In genomic region chr17:56593073-56593740, GRCh38 we compare ENCODE assay signal across 1 cellular context.
TF ChIP-seq lines count a peak whose summit lies in the region.

TSS of gene NOG (plus strand) at chr17:56593699. CDS start at chr17:56594224, 525 bp downstream.

TF ChIP-seq in HEK293, 187 proteins besides CTCF, POLR2A, EP300 and RAD21 (continued from another document):
- TF ChIP-seq ZNF501 (tag by site-specific recombination; IDR thresholded peaks at IDR 0.05): 0 out of 2 replicates have a peak, but pooled peaks have one; percentile 30
- peak; percentile 71 for TF ChIP-seq ZNF335 (tag by site-specific recombination; conservative IDR thresholded peaks at IDR 0.05)
- TF ChIP-seq ZBTB21 (tag by site-specific recombination; IDR thresholded peaks at IDR 0.05): no peak
- TF ChIP-seq SP3 (tag by site-specific recombination; IDR thresholded peaks at IDR 0.05): 0 out of 2 replicates have a peak, but pooled peaks have one; percentile 13
- TF ChIP-seq, protein P1, sequence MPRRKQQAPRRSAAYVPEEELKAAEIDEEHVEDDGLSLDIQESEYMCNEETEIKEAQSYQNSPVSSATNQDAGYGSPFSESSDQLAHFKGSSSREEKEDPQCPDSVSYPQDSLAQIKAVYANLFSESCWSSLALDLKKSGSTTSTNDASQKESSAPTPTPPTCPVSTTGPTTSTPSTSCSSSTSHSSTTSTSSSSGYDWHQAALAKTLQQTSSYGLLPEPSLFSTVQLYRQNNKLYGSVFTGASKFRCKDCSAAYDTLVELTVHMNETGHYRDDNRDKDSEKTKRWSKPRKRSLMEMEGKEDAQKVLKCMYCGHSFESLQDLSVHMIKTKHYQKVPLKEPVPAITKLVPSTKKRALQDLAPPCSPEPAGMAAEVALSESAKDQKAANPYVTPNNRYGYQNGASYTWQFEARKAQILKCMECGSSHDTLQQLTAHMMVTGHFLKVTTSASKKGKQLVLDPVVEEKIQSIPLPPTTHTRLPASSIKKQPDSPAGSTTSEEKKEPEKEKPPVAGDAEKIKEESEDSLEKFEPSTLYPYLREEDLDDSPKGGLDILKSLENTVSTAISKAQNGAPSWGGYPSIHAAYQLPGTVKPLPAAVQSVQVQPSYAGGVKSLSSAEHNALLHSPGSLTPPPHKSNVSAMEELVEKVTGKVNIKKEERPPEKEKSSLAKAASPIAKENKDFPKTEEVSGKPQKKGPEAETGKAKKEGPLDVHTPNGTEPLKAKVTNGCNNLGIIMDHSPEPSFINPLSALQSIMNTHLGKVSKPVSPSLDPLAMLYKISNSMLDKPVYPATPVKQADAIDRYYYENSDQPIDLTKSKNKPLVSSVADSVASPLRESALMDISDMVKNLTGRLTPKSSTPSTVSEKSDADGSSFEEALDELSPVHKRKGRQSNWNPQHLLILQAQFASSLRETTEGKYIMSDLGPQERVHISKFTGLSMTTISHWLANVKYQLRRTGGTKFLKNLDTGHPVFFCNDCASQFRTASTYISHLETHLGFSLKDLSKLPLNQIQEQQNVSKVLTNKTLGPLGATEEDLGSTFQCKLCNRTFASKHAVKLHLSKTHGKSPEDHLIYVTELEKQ (tag by site-specific recombination; IDR thresholded peaks at IDR 0.05; ENCODE audit: borderline replicate concordance): peak; percentile 2; the same call in 1 of the 2 replicates
- 0 out of 2 replicates have a peak, but pooled peaks have one; percentile 11 for TF ChIP-seq IKZF3 (tag by site-specific recombination; IDR thresholded peaks at IDR 0.05)
- TF ChIP-seq GLIS2 (tag by site-specific recombination; IDR thresholded peaks at IDR 0.05): peak; percentile 17; the same call in 1 of the 2 replicates
- no peak for TF ChIP-seq KLF10 (tag by site-specific recombination; IDR thresholded peaks at IDR 0.05)
- TF ChIP-seq ZNF341 (tag by site-specific recombination; IDR thresholded peaks at IDR 0.05; ENCODE audit: low read depth): 0 out of 2 replicates have a peak, but pooled peaks have one; percentile 10
- no peak for TF ChIP-seq ZNF704 (tag by site-specific recombination; IDR thresholded peaks at IDR 0.05)
- TF ChIP-seq, protein P2, sequence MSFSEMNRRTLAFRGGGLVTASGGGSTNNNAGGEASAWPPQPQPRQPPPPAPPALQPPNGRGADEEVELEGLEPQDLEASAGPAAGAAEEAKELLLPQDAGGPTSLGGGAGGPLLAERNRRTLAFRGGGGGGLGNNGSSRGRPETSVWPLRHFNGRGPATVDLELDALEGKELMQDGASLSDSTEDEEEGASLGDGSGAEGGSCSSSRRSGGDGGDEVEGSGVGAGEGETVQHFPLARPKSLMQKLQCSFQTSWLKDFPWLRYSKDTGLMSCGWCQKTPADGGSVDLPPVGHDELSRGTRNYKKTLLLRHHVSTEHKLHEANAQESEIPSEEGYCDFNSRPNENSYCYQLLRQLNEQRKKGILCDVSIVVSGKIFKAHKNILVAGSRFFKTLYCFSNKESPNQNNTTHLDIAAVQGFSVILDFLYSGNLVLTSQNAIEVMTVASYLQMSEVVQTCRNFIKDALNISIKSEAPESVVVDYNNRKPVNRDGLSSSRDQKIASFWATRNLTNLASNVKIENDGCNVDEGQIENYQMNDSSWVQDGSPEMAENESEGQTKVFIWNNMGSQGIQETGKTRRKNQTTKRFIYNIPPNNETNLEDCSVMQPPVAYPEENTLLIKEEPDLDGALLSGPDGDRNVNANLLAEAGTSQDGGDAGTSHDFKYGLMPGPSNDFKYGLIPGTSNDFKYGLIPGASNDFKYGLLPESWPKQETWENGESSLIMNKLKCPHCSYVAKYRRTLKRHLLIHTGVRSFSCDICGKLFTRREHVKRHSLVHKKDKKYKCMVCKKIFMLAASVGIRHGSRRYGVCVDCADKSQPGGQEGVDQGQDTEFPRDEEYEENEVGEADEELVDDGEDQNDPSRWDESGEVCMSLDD (tag by site-specific recombination; IDR thresholded peaks at IDR 0.05): peak; percentile 31; the same call in 1 of the 2 replicates
- TF ChIP-seq ZNF398 (tag by site-specific recombination; IDR thresholded peaks at IDR 0.05): peak; percentile 67
- 0 out of 2 replicates have a peak, but pooled peaks have one; percentile 2 for TF ChIP-seq ZNF843 (tag by site-specific recombination; IDR thresholded peaks at IDR 0.05)
- TF ChIP-seq HOXC10 (CRISPR knock-in tag; IDR thresholded peaks at IDR 0.05): no peak
- TF ChIP-seq, protein P3, sequence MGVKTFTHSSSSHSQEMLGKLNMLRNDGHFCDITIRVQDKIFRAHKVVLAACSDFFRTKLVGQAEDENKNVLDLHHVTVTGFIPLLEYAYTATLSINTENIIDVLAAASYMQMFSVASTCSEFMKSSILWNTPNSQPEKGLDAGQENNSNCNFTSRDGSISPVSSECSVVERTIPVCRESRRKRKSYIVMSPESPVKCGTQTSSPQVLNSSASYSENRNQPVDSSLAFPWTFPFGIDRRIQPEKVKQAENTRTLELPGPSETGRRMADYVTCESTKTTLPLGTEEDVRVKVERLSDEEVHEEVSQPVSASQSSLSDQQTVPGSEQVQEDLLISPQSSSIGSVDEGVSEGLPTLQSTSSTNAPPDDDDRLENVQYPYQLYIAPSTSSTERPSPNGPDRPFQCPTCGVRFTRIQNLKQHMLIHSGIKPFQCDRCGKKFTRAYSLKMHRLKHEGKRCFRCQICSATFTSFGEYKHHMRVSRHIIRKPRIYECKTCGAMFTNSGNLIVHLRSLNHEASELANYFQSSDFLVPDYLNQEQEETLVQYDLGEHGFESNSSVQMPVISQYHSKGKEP (tag by site-specific recombination; IDR thresholded peaks at IDR 0.05): peak; percentile 90
- TF ChIP-seq, protein P4, sequence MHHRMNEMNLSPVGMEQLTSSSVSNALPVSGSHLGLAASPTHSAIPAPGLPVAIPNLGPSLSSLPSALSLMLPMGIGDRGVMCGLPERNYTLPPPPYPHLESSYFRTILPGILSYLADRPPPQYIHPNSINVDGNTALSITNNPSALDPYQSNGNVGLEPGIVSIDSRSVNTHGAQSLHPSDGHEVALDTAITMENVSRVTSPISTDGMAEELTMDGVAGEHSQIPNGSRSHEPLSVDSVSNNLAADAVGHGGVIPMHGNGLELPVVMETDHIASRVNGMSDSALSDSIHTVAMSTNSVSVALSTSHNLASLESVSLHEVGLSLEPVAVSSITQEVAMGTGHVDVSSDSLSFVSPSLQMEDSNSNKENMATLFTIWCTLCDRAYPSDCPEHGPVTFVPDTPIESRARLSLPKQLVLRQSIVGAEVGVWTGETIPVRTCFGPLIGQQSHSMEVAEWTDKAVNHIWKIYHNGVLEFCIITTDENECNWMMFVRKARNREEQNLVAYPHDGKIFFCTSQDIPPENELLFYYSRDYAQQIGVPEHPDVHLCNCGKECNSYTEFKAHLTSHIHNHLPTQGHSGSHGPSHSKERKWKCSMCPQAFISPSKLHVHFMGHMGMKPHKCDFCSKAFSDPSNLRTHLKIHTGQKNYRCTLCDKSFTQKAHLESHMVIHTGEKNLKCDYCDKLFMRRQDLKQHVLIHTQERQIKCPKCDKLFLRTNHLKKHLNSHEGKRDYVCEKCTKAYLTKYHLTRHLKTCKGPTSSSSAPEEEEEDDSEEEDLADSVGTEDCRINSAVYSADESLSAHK (tag by site-specific recombination; IDR thresholded peaks at IDR 0.05): no peak
- TF ChIP-seq ZNF23 (tag by site-specific recombination; IDR thresholded peaks at IDR 0.05; ENCODE audit: borderline replicate concordance): no peak
- TF ChIP-seq SP2 (tag by site-specific recombination; IDR thresholded peaks at IDR 0.05): peak; percentile 41; the same call in 1 of the 2 replicates
- 0 out of 2 replicates have a peak, but pooled peaks have one; percentile 2 for TF ChIP-seq ZNF24 (tag by site-specific recombination; IDR thresholded peaks at IDR 0.05)
- TF ChIP-seq PRDM10 (tag by site-specific recombination; IDR thresholded peaks at IDR 0.05): peak; percentile 40; the same call in 1 of the 2 replicates
- TF ChIP-seq ZNF600 (tag by site-specific recombination; IDR thresholded peaks at IDR 0.05): peak; percentile 66; the same call in 1 of the 2 replicates
- TF ChIP-seq MYNN (tag by site-specific recombination; IDR thresholded peaks at IDR 0.05; ENCODE audit: borderline replicate concordance): 0 out of 2 replicates have a peak, but pooled peaks have one; percentile 5
- TF ChIP-seq KLF16 (tag by site-specific recombination; IDR thresholded peaks at IDR 0.05): 0 out of 2 replicates have a peak, but pooled peaks have one; percentile 5
- 0 out of 2 replicates have a peak, but pooled peaks have one; percentile 4 for TF ChIP-seq KLF1 (tag by site-specific recombination; IDR thresholded peaks at IDR 0.05)
